In genomic region chr2:235749121-235749780, GRCh38 we compare ENCODE assay signal across 20 cellular contexts.
DNase-seq lines count a peak whose midpoint lies in the region; ATAC-seq and TF ChIP-seq lines count a peak whose summit lies in the region.
"Had no signal": no experiment of that assay in that cellular context is flagged by ENCODE, and none has a peak within 500 bp of the region (broad histone marks: within the 10 kb centered on the region; RNA-seq: fewer than 3 reads in every experiment).

No MANE protein-coding gene starts in this region.

- in situ Hi-C loops in mammary epithelial cell (cut with MboI; ENCODE audit: low sequenced_read_pairs in 2 of 2), result loop anchor here (5.0 to 10.0 kb wide), 4 partner anchors 147 to 617 kb away; no protein-coding TSS in a partner anchor
- in situ Hi-C loops in ACHN (cut with HindIII; ENCODE audit: low pct_ligation_motif_present, low pct_unique_long_range_greater_than_20kb, low sequenced_read_pairs), result no loop called here

- peak overlapping the region; percentile 93 for H3K27ac Mint-ChIP-seq in MCF 10A (ENCODE audit: low read depth, unreplicated experiment)
- H3K27ac Mint-ChIP-seq: activated T-helper 1 cell treated with anti-CD3 and anti-CD28 coated beads, Interleukin-12 subunit alpha, Interleukin-12 subunit beta, Interleukin-2, Interleukin-4 antibody, amounts not matched to agents 30 ng/mL and 10 ng/mL and 1 ng/mL, durations not matched to agents 14 hours and 24 hours and 36 hours; natural killer cell treated with Interleukin-12 subunit alpha and Interleukin-12 subunit beta and Interleukin-15 and Interleukin-18, amount 100 ng/mL, for 72 hours; stimulated activated naive CD8-positive, alpha-beta T cell treated with anti-CD3 and anti-CD28 coated beads, Interleukin-15, Interleukin-2, amounts not matched to agents 100 ng/mL and 50 ng/mL, for 24 hours had no signal

- no peaks in the 10 kb centered on the region for H3K27me3 ChIP-seq in mammary epithelial cell (ENCODE audit: insufficient read depth, low read length)
- no peaks in the 10 kb centered on the region for H3K27me3 ChIP-seq in mesenchymal stem cell (ENCODE audit: control insufficient read depth in 1 of 2, insufficient read depth in 1 of 2, low read length in 2 of 2)
- H3K27me3 ChIP-seq: heart right ventricle had no signal

- H3K9ac ChIP-seq in mammary epithelial cell (ENCODE audit: insufficient read depth, low read length) (no peak overlapping the region), mesenchymal stem cell (ENCODE audit: low read length) (no peak overlapping the region)

- 91% methylated on average over 6 of the region's 10 CpGs for WGBS in mammary epithelial cell (ENCODE audit: low coverage, missing lambda C conversion rate)
- 89% methylated on average over 7 of the region's 10 CpGs for WGBS in mesenchymal stem cell

- intact Hi-C loops in MCF 10A (cut with micrococcal nuclease) (loop anchor here (10.0 kb wide), 2 partner anchors 314 to 1194 kb away; no protein-coding TSS in a partner anchor), mammary epithelial cell (cut with micrococcal nuclease) (loop anchor here (5.0 to 10.0 kb wide), 2 partner anchors 252 to 314 kb away; no protein-coding TSS in a partner anchor)

- peaks cover 42% of the 10 kb centered on the region for H3K4me1 Mint-ChIP-seq in MCF 10A (ENCODE audit: insufficient read depth, unreplicated experiment)

- BruUV-seq in MCF 10A (replicated peaks; lab: Mats Ljungman, UMichigan) (no TSS peak), mammary epithelial cell (replicated peaks; lab: Mats Ljungman, UMichigan) (no TSS peak)

- peak overlapping the region in 1 of 2 experiments; percentile 15 for H2BK12ac ChIP-seq in mesenchymal stem cell (ENCODE audit: low read length in 2 of 2)

- H2BK5ac ChIP-seq in mesenchymal stem cell (ENCODE audit: low read depth, low read length, poor library complexity, severe bottlenecking), result no peak overlapping the region

- no peak overlapping the region for H4K8ac ChIP-seq in mesenchymal stem cell (ENCODE audit: low read length)

- no peaks in the 10 kb centered on the region for H3K9me3 Mint-ChIP-seq in MCF 10A (ENCODE audit: unreplicated experiment)
- H3K9me3 Mint-ChIP-seq: activated T-helper 1 cell treated with anti-CD3 and anti-CD28 coated beads, Interleukin-12 subunit alpha, Interleukin-12 subunit beta, Interleukin-2, Interleukin-4 antibody, amounts not matched to agents 30 ng/mL and 10 ng/mL and 1 ng/mL, durations not matched to agents 14 hours and 24 hours and 36 hours; natural killer cell treated with Interleukin-12 subunit alpha and Interleukin-12 subunit beta and Interleukin-15 and Interleukin-18, amount 100 ng/mL, for 72 hours; stimulated activated naive CD8-positive, alpha-beta T cell treated with anti-CD3 and anti-CD28 coated beads, Interleukin-15, Interleukin-2, amounts not matched to agents 100 ng/mL and 50 ng/mL, for 24 hours had no signal

- H3K27ac ChIP-seq in mammary epithelial cell (ENCODE audit: insufficient read depth, low read depth, low read length), result no peak overlapping the region
- no peak overlapping the region for H3K27ac ChIP-seq in mesenchymal stem cell (ENCODE audit: low read length, poor library complexity, severe bottlenecking)
- peak overlapping the region; percentile 22 for H3K27ac ChIP-seq in substantia nigra (ENCODE audit: low read depth, low read length, poor library complexity, severe bottlenecking)
- H3K27ac ChIP-seq: 22Rv1, heart right ventricle, HL-60 had no signal

- no peak overlapping the region for H2BK120ac ChIP-seq in mesenchymal stem cell (ENCODE audit: low read depth, low read length)

- peak overlapping the region; percentile 50 for H3K4me3 Mint-ChIP-seq in MCF 10A (ENCODE audit: unreplicated experiment)
- H3K4me3 Mint-ChIP-seq: activated T-helper 1 cell treated with anti-CD3 and anti-CD28 coated beads, Interleukin-12 subunit alpha, Interleukin-12 subunit beta, Interleukin-2, Interleukin-4 antibody, amounts not matched to agents 30 ng/mL and 10 ng/mL and 1 ng/mL, durations not matched to agents 14 hours and 24 hours and 36 hours; natural killer cell treated with Interleukin-12 subunit alpha and Interleukin-12 subunit beta and Interleukin-15 and Interleukin-18, amount 100 ng/mL, for 72 hours; stimulated activated naive CD8-positive, alpha-beta T cell treated with anti-CD3 and anti-CD28 coated beads, Interleukin-15, Interleukin-2, amounts not matched to agents 100 ng/mL and 50 ng/mL, for 24 hours had no signal

- no peak overlapping the region for H3K4ac ChIP-seq in mesenchymal stem cell (ENCODE audit: low read depth in 1 of 2, low read length in 2 of 2)

- no peak overlapping the region for H2BK15ac ChIP-seq in mesenchymal stem cell (ENCODE audit: low read depth, poor library complexity, severe bottlenecking)

- no peak overlapping the region for H3K23ac ChIP-seq in mesenchymal stem cell (ENCODE audit: low read length in 2 of 2)

- H2AFZ ChIP-seq in mammary epithelial cell (ENCODE audit: low read depth, low read length) (no peak overlapping the region), mesenchymal stem cell (ENCODE audit: low read depth, low read length) (no peak overlapping the region)

- no peak overlapping the region for H3K14ac ChIP-seq in mesenchymal stem cell (ENCODE audit: low read length in 2 of 2)

- H4K91ac ChIP-seq in mesenchymal stem cell (ENCODE audit: low read length), result no peak overlapping the region

- no peak overlapping the region for H2AK5ac ChIP-seq in mesenchymal stem cell (ENCODE audit: low read length, severe bottlenecking)

- peak overlapping the region in 1 of 2 experiments; percentile 37 for H3K18ac ChIP-seq in mesenchymal stem cell (ENCODE audit: low read depth in 1 of 2, low read length in 2 of 2)

- H3K79me2 ChIP-seq in mammary epithelial cell (ENCODE audit: insufficient read depth, low read length), result no peaks in the 10 kb centered on the region

- CTCF ChIA-PET in MCF 10A (lab: Yijun Ruan, JAX) (interaction anchor here (0.6 to 10.8 kb wide), 6 partner anchors 8 to 256 kb away, joined by 3 to 240 read pairs (median 4); no protein-coding TSS in a partner anchor), mammary epithelial cell (lab: Charles Lee; ENCODE audit: low non-redundant PET) (no interaction called here)

- H3K4me3 ChIP-seq in mammary epithelial cell (replicated peaks in 1 of 3; ENCODE audit: insufficient read depth in 1 of 3, low read depth in 2 of 3, low read length in 3 of 3) (no peak overlapping the region), choroid plexus epithelial cell (ENCODE audit: low read depth, low read length) (no peak overlapping the region), mesenchymal stem cell (ENCODE audit: insufficient read depth in 1 of 2, low read depth in 1 of 2, low read length in 2 of 2) (no peak overlapping the region)
- H3K4me3 ChIP-seq: heart right ventricle had no signal

- H3K27me3 Mint-ChIP-seq in MCF 10A (ENCODE audit: insufficient read depth, unreplicated experiment), result no peaks in the 10 kb centered on the region
- H3K27me3 Mint-ChIP-seq: natural killer cell treated with Interleukin-12 subunit alpha and Interleukin-12 subunit beta and Interleukin-15 and Interleukin-18, amount 100 ng/mL, for 72 hours had no signal

- H3K4me2 ChIP-seq in mammary epithelial cell (ENCODE audit: insufficient read depth, low read depth, low read length), result no peak overlapping the region
- H3K4me2 ChIP-seq in mesenchymal stem cell (ENCODE audit: low read length, poor library complexity, severe bottlenecking), result peak overlapping the region; percentile 38

- H3K36me3 ChIP-seq in mammary epithelial cell (ENCODE audit: insufficient read depth, low read length) (no peaks in the 10 kb centered on the region), mesenchymal stem cell (ENCODE audit: control insufficient read depth in 1 of 2, insufficient read depth in 2 of 2, low read depth in 1 of 2, low read length in 2 of 2) (peaks cover 33 to 44% of the 10 kb centered on the region in 2 experiments)

- H3K36me3 Mint-ChIP-seq in MCF 10A (ENCODE audit: insufficient read depth, unreplicated experiment), result peaks cover 46% of the 10 kb centered on the region
- H3K36me3 Mint-ChIP-seq: natural killer cell treated with Interleukin-12 subunit alpha and Interleukin-12 subunit beta and Interleukin-15 and Interleukin-18, amount 100 ng/mL, for 72 hours had no signal

- no peak for ATAC-seq in HG03135 (IDR thresholded peaks at IDR 0.05; ENCODE audit: unreplicated experiment)
- ATAC-seq: left colon; natural killer cell treated with Interleukin-12 subunit alpha and Interleukin-12 subunit beta and Interleukin-15 and Interleukin-18, amount 100 ng/mL, for 72 hours had no signal

- peak; percentile 52 for DNase-seq in MCF 10A (ENCODE audit: unreplicated experiment)
- DNase-seq in mammary epithelial cell, result no peak
- DNase-seq in choroid plexus epithelial cell (ENCODE audit: low read depth), result peak; percentile 50
- peak; percentile 47 for DNase-seq in mesenchymal stem cell
- no peak for DNase-seq in substantia nigra (lab: John Stamatoyannopoulos, UW)
- no peak for DNase-seq in central memory CD4-positive, alpha-beta T cell
- no peak for DNase-seq in ACHN
- DNase-seq: activated CD4-positive, alpha-beta T cell treated with anti-CD3 and anti-CD28 coated beads, Interleukin-2, amount 50 U/mL, for 48 hours; anterior cingulate cortex; heart right ventricle; Karpas-422; left colon; NCI-H1930; T1000 had no signal

- H3K9me3 ChIP-seq in mammary epithelial cell (replicated peaks; ENCODE audit: insufficient read depth, low read length) (no peaks in the 10 kb centered on the region), mesenchymal stem cell (ENCODE audit: control insufficient read depth, low read length) (no peaks in the 10 kb centered on the region)
- H3K9me3 ChIP-seq: heart right ventricle had no signal

- H4K20me1 ChIP-seq in mammary epithelial cell (ENCODE audit: insufficient read depth, low read length), result no peaks in the 10 kb centered on the region

- peaks cover 18% of the 10 kb centered on the region for H3K4me1 ChIP-seq in mammary epithelial cell (ENCODE audit: insufficient read depth, low read length)
- peaks cover 8% of the 10 kb centered on the region for H3K4me1 ChIP-seq in mesenchymal stem cell (ENCODE audit: control insufficient read depth, insufficient read depth, low read depth, low read length)

- TF ChIP-seq CTCF in MCF 10A (IDR thresholded peaks at IDR 0.05; ENCODE audit: unreplicated experiment) (no peak), mammary epithelial cell (conservative IDR thresholded peaks at IDR 0.05 in 1 of 2, IDR thresholded peaks at IDR 0.05 in 1 of 2; ENCODE audit: extremely low read depth in 1 of 2, insufficient read depth in 1 of 2, low read depth in 1 of 2, low read length in 2 of 2) (no peak), choroid plexus epithelial cell (conservative IDR thresholded peaks at IDR 0.05; ENCODE audit: low read depth, low read length) (no peak)

- peaks cover 10% of the 10 kb centered on the region for H3K79me1 ChIP-seq in mesenchymal stem cell (replicated peaks; ENCODE audit: low read length, poor library complexity, severe bottlenecking)

- POLR2A ChIA-PET in MCF 10A (lab: Yijun Ruan, JAX), result interaction anchor here (0.6 to 1.0 kb wide), 7 partner anchors 10 to 1639 kb away, joined by 3 read pairs; no protein-coding TSS in a partner anchor

- dilution Hi-C loops in mammary epithelial cell (cut with HindIII; ENCODE audit: low sequenced_read_pairs), result no loop called here

Comparison
In these comparisons a context has a peak if more than half of its experiments do, and no peak if none do; other contexts are left out.
1. DNase-seq: peak in MCF 10A (single experiment), choroid plexus epithelial cell (single experiment) and mesenchymal stem cell (single experiment); none in mammary epithelial cell (single experiment), substantia nigra (0 of 49), central memory CD4-positive, alpha-beta T cell (single experiment) and ACHN (single experiment).